ENCODE assay signal across 8 cellular contexts in genomic region chr9:70405808-70406445, GRCh38. TPM values are rescaled to one million over a fixed set of nuclear protein-coding genes. Genes with fewer than 3 reads are reported as not detected.
DNase-seq lines count a peak whose midpoint lies in the region; ATAC-seq and TF ChIP-seq lines count a peak whose summit lies in the region.

No MANE protein-coding gene starts in this region.

- no peak for TF ChIP-seq CTCF in Caco-2 (IDR thresholded peaks at IDR 0.05; ENCODE audit: insufficient read depth in 1 of 2, low read depth in 1 of 2, low read length in 1 of 2, severe bottlenecking in 1 of 2, unreplicated experiment in 1 of 2)
- no peak for TF ChIP-seq CTCF in BE2C (IDR thresholded peaks at IDR 0.05; ENCODE audit: low read depth, low read length)

- no peaks in the 10 kb centered on the region for H3K36me3 ChIP-seq in CD4-positive, alpha-beta memory T cell (ENCODE audit: insufficient read depth, low read length)
- H3K36me3 ChIP-seq in mesodermal cell (ENCODE audit: control insufficient read depth, insufficient read depth, low read length) (no peaks in the 10 kb centered on the region), Caco-2 (ENCODE audit: control insufficient read depth, insufficient read depth, low read length) (no peaks in the 10 kb centered on the region), BE2C (no peaks in the 10 kb centered on the region)

- H3K4me3 ChIP-seq in CD4-positive, alpha-beta memory T cell (ENCODE audit: low read length in 2 of 2) = no peak overlapping the region
- H3K4me3 ChIP-seq in mesodermal cell (ENCODE audit: extremely low read depth, insufficient read depth, low read length, poor library complexity, severe bottlenecking) (no peak overlapping the region), Caco-2 (ENCODE audit: low read depth, low read length) (no peak overlapping the region), BE2C (ENCODE audit: low read depth, low read length) (no peak overlapping the region)

- DNase-seq in CD4-positive, alpha-beta memory T cell = no peak
- DNase-seq in activated CD4-positive, alpha-beta memory T cell treated with anti-CD3 and anti-CD28 coated beads for 36 hours = no peak
- DNase-seq in central memory CD4-positive, alpha-beta T cell = no peak
- DNase-seq in RKO (ENCODE audit: low spot score) (no peak), Caco-2 (no peak), BE2C (no peak)

- peak; percentile 26 for ATAC-seq in GM21717 (IDR thresholded peaks at IDR 0.05; ENCODE audit: unreplicated experiment)

- CTCF ChIA-PET in CD4-positive, alpha-beta memory T cell (lab: Charles Lee; ENCODE audit: partially characterized antibody) = interaction anchor here (1.0 to 1.8 kb wide), 4 partner anchors 8 to 15 kb away, joined by 3 to 6 read pairs (median 4); partner anchors contain the start of gene KLF9
- CTCF ChIA-PET in activated CD4-positive, alpha-beta memory T cell treated with anti-CD3 and anti-CD28 coated beads for 36 hours (lab: Charles Lee) = interaction anchor here (0.7 to 3.0 kb wide), 7 partner anchors 8 to 196 kb away, joined by 3 to 14 read pairs (median 3); partner anchors contain the start of gene KLF9
- CTCF ChIA-PET in Caco-2 (lab: Charles Lee) = no interaction called here

- peak overlapping the region; percentile 14 for H3K27ac ChIP-seq in CD4-positive, alpha-beta memory T cell (ENCODE audit: low read depth, low read length)
- peak overlapping the region; percentile 36 for H3K27ac ChIP-seq in mesodermal cell (ENCODE audit: low read depth, low read length, severe bottlenecking)

- no peaks in the 10 kb centered on the region for H3K27me3 Mint-ChIP-seq in CD4-positive, alpha-beta memory T cell
- H3K27me3 Mint-ChIP-seq in activated CD4-positive, alpha-beta memory T cell treated with anti-CD3 and anti-CD28 coated beads for 36 hours = no peaks in the 10 kb centered on the region
- H3K27me3 Mint-ChIP-seq in Caco-2 (ENCODE audit: insufficient read depth, unreplicated experiment) = no peaks in the 10 kb centered on the region

- POLR2A ChIA-PET in CD4-positive, alpha-beta memory T cell (lab: Charles Lee; ENCODE audit: partially characterized antibody) = interaction anchor here (7.1 kb wide), 1 partner anchor 14 kb away, joined by 69 read pairs; no protein-coding TSS in a partner anchor
- POLR2A ChIA-PET in activated CD4-positive, alpha-beta memory T cell treated with anti-CD3 and anti-CD28 coated beads for 36 hours (lab: Charles Lee) = interaction anchor here (3.8 kb wide), 1 partner anchor 14 kb away, joined by 29 read pairs; no protein-coding TSS in a partner anchor
- POLR2A ChIA-PET in Caco-2 (lab: Charles Lee) = no interaction called here

- WGBS in mesodermal cell (ENCODE audit: insufficient coverage in 2 of 2), 2 experiments = 61 to 87% methylated on average over 3 of the region's 3 CpGs

- H3K4me1 ChIP-seq in CD4-positive, alpha-beta memory T cell (ENCODE audit: insufficient read depth, low read length) = peaks cover 84% of the 10 kb centered on the region
- H3K4me1 ChIP-seq in mesodermal cell (ENCODE audit: control insufficient read depth, insufficient read depth, low read length, poor library complexity, severe bottlenecking) (peaks cover 8% of the 10 kb centered on the region), Caco-2 (no peaks in the 10 kb centered on the region), BE2C (no peaks in the 10 kb centered on the region; the same call in none of the 2 replicates)

- peak overlapping the region; percentile 81 to 94 (median 89) for H3K27ac Mint-ChIP-seq in CD4-positive, alpha-beta memory T cell
- peak overlapping the region; percentile 92 for H3K27ac Mint-ChIP-seq in activated CD4-positive, alpha-beta memory T cell treated with anti-CD3 and anti-CD28 coated beads for 36 hours
- no peak overlapping the region for H3K27ac Mint-ChIP-seq in Caco-2 (ENCODE audit: unreplicated experiment)

- peaks cover 62 to 87% (median 76%) of the 10 kb centered on the region in 4 donors for H3K4me1 Mint-ChIP-seq in CD4-positive, alpha-beta memory T cell
- H3K4me1 Mint-ChIP-seq in activated CD4-positive, alpha-beta memory T cell treated with anti-CD3 and anti-CD28 coated beads for 36 hours (ENCODE audit: low read depth) = peaks cover 79% of the 10 kb centered on the region
- H3K4me1 Mint-ChIP-seq in Caco-2 (ENCODE audit: low read depth, unreplicated experiment) = no peaks in the 10 kb centered on the region

- peak overlapping the region; percentile 79 to 90 (median 84) for H3K4me3 Mint-ChIP-seq in CD4-positive, alpha-beta memory T cell
- peak overlapping the region; percentile 73 for H3K4me3 Mint-ChIP-seq in activated CD4-positive, alpha-beta memory T cell treated with anti-CD3 and anti-CD28 coated beads for 36 hours
- H3K4me3 Mint-ChIP-seq in Caco-2 (ENCODE audit: unreplicated experiment) = no peak overlapping the region

- no peaks in the 10 kb centered on the region for H3K27me3 ChIP-seq in CD4-positive, alpha-beta memory T cell (ENCODE audit: insufficient read depth, low read length)
- H3K27me3 ChIP-seq in Caco-2 (replicated peaks; ENCODE audit: control insufficient read depth, insufficient read depth, low read length) = no peaks in the 10 kb centered on the region
- H3K27me3 ChIP-seq in BE2C = no peaks in the 10 kb centered on the region

- no TSS peak for BruUV-seq in Caco-2 (replicated peaks; lab: Mats Ljungman, UMichigan)

- intact Hi-C loops in CD4-positive, alpha-beta memory T cell (cut with micrococcal nuclease) = no loop called here
- intact Hi-C loops in activated CD4-positive, alpha-beta memory T cell treated with anti-CD3 and anti-CD28 coated beads for 36 hours (cut with micrococcal nuclease) = loop anchor here (2.0 kb wide), 2 partner anchors 15 to 65 kb away; no protein-coding TSS in a partner anchor
- intact Hi-C loops in Caco-2 (cut with micrococcal nuclease; ENCODE audit: unreplicated experiment) = no loop called here

- H3K9me3 ChIP-seq in CD4-positive, alpha-beta memory T cell (ENCODE audit: control insufficient read depth in 1 of 2, low read length in 2 of 2) = no peaks in the 10 kb centered on the region
- H3K9me3 ChIP-seq in mesodermal cell (ENCODE audit: control insufficient read depth, low read length) (no peaks in the 10 kb centered on the region), Caco-2 (no peaks in the 10 kb centered on the region), BE2C (no peaks in the 10 kb centered on the region)

- H3K9me3 Mint-ChIP-seq in CD4-positive, alpha-beta memory T cell = no peaks in the 10 kb centered on the region
- H3K9me3 Mint-ChIP-seq in activated CD4-positive, alpha-beta memory T cell treated with anti-CD3 and anti-CD28 coated beads for 36 hours = no peaks in the 10 kb centered on the region
- H3K9me3 Mint-ChIP-seq in Caco-2 (ENCODE audit: unreplicated experiment) = no peaks in the 10 kb centered on the region

- peaks cover 0 to 3% of the 10 kb centered on the region in 2 donors for H3K36me3 Mint-ChIP-seq in CD4-positive, alpha-beta memory T cell
- peaks cover 4% of the 10 kb centered on the region for H3K36me3 Mint-ChIP-seq in activated CD4-positive, alpha-beta memory T cell treated with anti-CD3 and anti-CD28 coated beads for 36 hours
- H3K36me3 Mint-ChIP-seq in Caco-2 (ENCODE audit: insufficient read depth, unreplicated experiment) = no peaks in the 10 kb centered on the region

RNA-seq across cellular contexts. Expression of gene KLF9, which starts 8.5 kb away (rescaled TPM):
- 10 to 100 TPM; 18.6 to 20.6 TPM for total RNA-seq in CD4-positive, alpha-beta memory T cell
- 1 to 10 TPM; 1.3 to 4.1 TPM for polyA plus RNA-seq in CD4-positive, alpha-beta memory T cell
- 10 to 100 TPM; 23.7 to 24.5 TPM for total RNA-seq in activated CD4-positive, alpha-beta memory T cell treated with anti-CD3 and anti-CD28 coated beads for 36 hours
- polyA plus RNA-seq in mesodermal cell (2013, experiment 1 of 2) = 1.7 TPM
- 1.6 TPM for polyA plus RNA-seq in mesodermal cell (2013, experiment 2 of 2)
- 0.77 and 0.98 TPM in 2 replicates for total RNA-seq in Caco-2 (2022)
- 5.1 TPM for polyA plus RNA-seq in BE2C (2012; ENCODE audit: insufficient read depth, insufficient read length, low read depth)
